17 cellular contexts compared by ENCODE assay signal in the genomic region with DNA sequence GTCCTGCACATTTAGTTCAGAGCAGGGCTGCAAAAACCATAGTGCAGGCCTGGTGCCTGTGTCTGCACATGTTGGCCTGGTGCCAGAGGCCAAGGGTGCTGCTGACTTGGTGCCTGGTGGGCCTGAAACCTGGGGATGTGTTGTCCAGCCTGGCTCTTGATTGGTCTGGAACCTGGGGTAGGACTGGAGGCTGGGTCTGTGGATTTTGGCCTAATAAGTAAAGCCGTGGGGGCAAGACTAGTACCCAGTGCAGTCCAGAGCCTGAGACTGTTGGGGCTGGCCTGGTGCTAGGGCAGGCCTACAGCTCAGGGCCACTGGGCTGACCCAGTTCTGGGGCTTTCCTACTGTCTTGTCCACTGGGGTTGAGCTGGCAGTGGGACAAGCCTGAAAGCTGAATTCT.
"Had no signal": no experiment of that assay in that cellular context is flagged by ENCODE, and none has a peak within 500 bp of the region (broad histone marks: within the 10 kb centered on the region; RNA-seq: fewer than 3 reads in every experiment).

No MANE protein-coding gene starts in this region.

- ATAC-seq: activated CD8-positive, alpha-beta memory T cell treated with anti-CD3 and anti-CD28 coated beads, Interleukin-2, amount 10 ng/mL, durations not matched to agents 7 days and 5 days; left lung; psoas muscle had no signal

- H3K27ac Mint-ChIP-seq: activated CD8-positive, alpha-beta memory T cell treated with anti-CD3 and anti-CD28 coated beads, Interleukin-2, amount 10 ng/mL, durations not matched to agents 7 days and 5 days; activated naive CD4-positive, alpha-beta T cell treated with anti-CD3 and anti-CD28 coated beads, Interleukin-2, amount 50 U/mL, for 24 hours; brain; memory B cell; nephron had no signal

- DNase-seq: activated CD4-positive, alpha-beta T cell treated with anti-CD3 and anti-CD28 coated beads, Interleukin-2, amount 50 U/mL, for 4 hours; activated CD8-positive, alpha-beta memory T cell treated with anti-CD3 and anti-CD28 coated beads, Interleukin-2, amount 10 ng/mL, durations not matched to agents 7 days and 5 days; activated effector memory CD4-positive, alpha-beta T cell treated with Interleukin-2 at 50 U/mL for 16 hours; activated T-cell treated with anti-CD3 and anti-CD28 coated beads, Interleukin-2, amount 50 U/mL, for 1 hour; amygdala; cortex of kidney; effector CD8-positive, alpha-beta T cell; foreskin fibroblast; hippocampal formation; stimulated activated CD4-positive, alpha-beta T cell treated with anti-CD3 and anti-CD28 coated beads, Interleukin-1b, Interleukin-23, amount 100 ng/mL, for 48 hours; SW 1271 had no signal

- H3K27me3 ChIP-seq: left lung had no signal

- H3K4me1 ChIP-seq: left lung, psoas muscle had no signal

- H3K4me3 Mint-ChIP-seq: activated CD8-positive, alpha-beta memory T cell treated with anti-CD3 and anti-CD28 coated beads, Interleukin-2, amount 10 ng/mL, durations not matched to agents 7 days and 5 days; activated naive CD4-positive, alpha-beta T cell treated with anti-CD3 and anti-CD28 coated beads, Interleukin-2, amount 50 U/mL, for 24 hours; brain; memory B cell; nephron had no signal

- H3K4me1 Mint-ChIP-seq: activated CD8-positive, alpha-beta memory T cell treated with anti-CD3 and anti-CD28 coated beads, Interleukin-2, amount 10 ng/mL, durations not matched to agents 7 days and 5 days; activated naive CD4-positive, alpha-beta T cell treated with anti-CD3 and anti-CD28 coated beads, Interleukin-2, amount 50 U/mL, for 24 hours; brain; memory B cell; nephron had no signal

- H3K9me3 Mint-ChIP-seq: memory B cell had no signal

- H3K36me3 Mint-ChIP-seq: activated CD8-positive, alpha-beta memory T cell treated with anti-CD3 and anti-CD28 coated beads, Interleukin-2, amount 10 ng/mL, durations not matched to agents 7 days and 5 days; activated naive CD4-positive, alpha-beta T cell treated with anti-CD3 and anti-CD28 coated beads, Interleukin-2, amount 50 U/mL, for 24 hours; brain; memory B cell had no signal

- H3K36me3 ChIP-seq: left lung had no signal

- H3K9me3 ChIP-seq: psoas muscle had no signal

- H3K27me3 Mint-ChIP-seq: activated CD8-positive, alpha-beta memory T cell treated with anti-CD3 and anti-CD28 coated beads, Interleukin-2, amount 10 ng/mL, durations not matched to agents 7 days and 5 days; activated naive CD4-positive, alpha-beta T cell treated with anti-CD3 and anti-CD28 coated beads, Interleukin-2, amount 50 U/mL, for 24 hours; brain; memory B cell had no signal

- H3K4me3 ChIP-seq: left lung, psoas muscle had no signal

- H3K27ac ChIP-seq: left lung, psoas muscle had no signal
